ENCODE assay signal across 17 cellular contexts in the genomic region with DNA sequence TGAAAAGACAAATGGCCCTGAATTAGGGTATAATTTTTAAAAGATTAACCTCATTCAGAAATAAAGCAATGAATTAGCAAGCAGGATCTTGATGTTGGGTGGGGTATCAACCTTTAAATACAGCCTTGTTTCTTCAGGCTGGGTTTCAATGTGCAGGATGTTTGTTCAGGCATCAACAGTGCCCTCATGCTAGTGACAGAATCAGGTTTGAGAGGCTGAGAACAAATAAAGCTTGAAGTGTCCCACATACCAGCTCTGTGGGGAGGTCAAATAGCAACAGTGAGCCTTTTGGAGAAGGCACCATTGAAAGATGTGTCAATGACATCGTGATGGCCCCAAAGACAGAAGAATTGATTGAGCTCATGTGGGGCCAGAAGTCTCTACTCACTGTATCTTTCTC.
A peak's percentile ranks its signal among the peaks of the same experiment; 100 is the strongest.
DNase-seq lines count a peak whose midpoint lies in the region; ATAC-seq and TF ChIP-seq lines count a peak whose summit lies in the region.
"Had no signal": no experiment of that assay in that cellular context is flagged by ENCODE, and none has a peak within 500 bp of the region (broad histone marks: within the 10 kb centered on the region; RNA-seq: fewer than 3 reads in every experiment).

No MANE protein-coding gene starts in this region.

- H3K4me3 ChIP-seq in heart right ventricle (no peak overlapping the region), right cardiac atrium (ENCODE audit: low read length) (no peak overlapping the region)
- H3K4me3 ChIP-seq: BLaER1 had no signal

- TF ChIP-seq CTCF in heart right ventricle (IDR thresholded peaks at IDR 0.05): no peak

- peak in 1 of 8 donors; percentile 6 for ATAC-seq in heart right ventricle
- ATAC-seq in left ventricle myocardium superior: no peak
- peak; percentile 71 to 85 for ATAC-seq in right cardiac atrium
- peak; percentile 28 for ATAC-seq in sciatic nerve

- H3K4me1 ChIP-seq in heart right ventricle (peaks cover 0 to 26% (median 18%) of the 10 kb centered on the region in 9 donors), right cardiac atrium (ENCODE audit: control insufficient read depth, insufficient read depth, low read length) (peaks cover 10% of the 10 kb centered on the region)

- no peak for DNase-seq in heart right ventricle
- DNase-seq in left ventricle myocardium superior: no peak
- DNase-seq in NCI-H345 (lab: John Stamatoyannopoulos, UW): peak; percentile 8
- DNase-seq in right cardiac atrium: no peak
- DNase-seq in sciatic nerve (ENCODE audit: low spot score): no peak
- DNase-seq in NCI-H1048 (lab: John Stamatoyannopoulos, UW): no peak
- DNase-seq in islet precursor cell: no peak
- no peak for DNase-seq in midbrain (lab: John Stamatoyannopoulos, UW)
- DNase-seq: CD8-positive, alpha-beta memory T cell; GDM1; H9; KG1; NCI-H1694 treated with DMSO at 0.1 percent for 48 hours; NCI-H446; NCI-H526 treated with DMSO at 0.1 percent for 48 hours; OCI-M1 had no signal

- WGBS in heart right ventricle, 2 donors: 82 to 85% methylated on average over 1 of the region's 1 CpG
- WGBS in right cardiac atrium: 63% methylated on average over 1 of the region's 1 CpG

- H3K27ac ChIP-seq in heart right ventricle (peak overlapping the region in 7 of 10 donors; percentile 32 to 73 (median 64)), right cardiac atrium (ENCODE audit: low read length) (peak overlapping the region; percentile 64)
- H3K27ac ChIP-seq: BLaER1 had no signal

- H3K9me3 ChIP-seq in heart right ventricle (no peaks in the 10 kb centered on the region), right cardiac atrium (ENCODE audit: control insufficient read depth, low read length) (no peaks in the 10 kb centered on the region)
- H3K9me3 ChIP-seq: BLaER1 had no signal

- intact Hi-C loops in heart right ventricle (cut with DNase I): no loop called here
- intact Hi-C loops in left ventricle myocardium superior (cut with micrococcal nuclease): no loop called here
- intact Hi-C loops in right cardiac atrium (cut with DNase I): no loop called here
- intact Hi-C loops in sciatic nerve (cut with DNase I): no loop called here

- H3K36me3 ChIP-seq in heart right ventricle: peaks cover 0 to 65% (median 8%) of the 10 kb centered on the region in 9 donors
- H3K36me3 ChIP-seq: BLaER1 had no signal

- H3K27me3 ChIP-seq in heart right ventricle (no peaks in the 10 kb centered on the region), right cardiac atrium (ENCODE audit: control insufficient read depth, insufficient read depth) (no peaks in the 10 kb centered on the region)
- H3K27me3 ChIP-seq: BLaER1 had no signal
